ENCODE assay signal across 8 cellular contexts in genomic region chrX:152958047-152958446, GRCh38. TPM values are rescaled to one million over a fixed set of nuclear protein-coding genes. Genes with fewer than 3 reads are reported as not detected.
A peak's percentile ranks its signal among the peaks of the same experiment; 100 is the strongest.
DNase-seq lines count a peak whose midpoint lies in the region; ATAC-seq and TF ChIP-seq lines count a peak whose summit lies in the region.

No MANE protein-coding gene starts in this region.

- TF ChIP-seq CTCF in ascending aorta (IDR thresholded peaks at IDR 0.05), result no peak

- WGBS in neuronal stem cell (ENCODE audit: extremely low coverage in 2 of 2, insufficient read length in 2 of 2, insufficient replicate concordance in 1 of 2), 2 donors, result no CpG with 5 or more reads among the region's 5 CpGs

- H4K8ac ChIP-seq in neuronal stem cell (ENCODE audit: low read depth, low read length), result no peak overlapping the region

- no peak overlapping the region for H2BK12ac ChIP-seq in neuronal stem cell (ENCODE audit: low read length)

- H2AFZ ChIP-seq in neuronal stem cell (ENCODE audit: low read length), result peak overlapping the region; percentile 82

- no peaks in the 10 kb centered on the region for H3K36me3 ChIP-seq in CD8-positive, alpha-beta memory T cell (ENCODE audit: insufficient read depth, low read length)
- H3K36me3 ChIP-seq in ascending aorta (no peaks in the 10 kb centered on the region), neuronal stem cell (replicated peaks in 1 of 2; ENCODE audit: control insufficient read depth in 2 of 2, insufficient read depth in 2 of 2, low read length in 2 of 2) (no peaks in the 10 kb centered on the region)

- H3K27ac Mint-ChIP-seq in CD8-positive, alpha-beta memory T cell, result peak overlapping the region in 6 of 8 donors; percentile 57 to 95 (median 86)

- H3K4me1 ChIP-seq in CD8-positive, alpha-beta memory T cell (ENCODE audit: insufficient read depth, low read length), result peaks cover 4% of the 10 kb centered on the region
- H3K4me1 ChIP-seq in ascending aorta (no peaks in the 10 kb centered on the region), neuronal stem cell (ENCODE audit: control insufficient read depth in 2 of 2, insufficient read depth in 1 of 2, low read depth in 1 of 2, low read length in 2 of 2) (no peaks in the 10 kb centered on the region)

- H3K4me2 ChIP-seq in neuronal stem cell (ENCODE audit: insufficient read depth, low read length, poor library complexity, severe bottlenecking), result no peak overlapping the region

- H3K23ac ChIP-seq in neuronal stem cell (ENCODE audit: low read depth, low read length, poor library complexity), result no peak overlapping the region

- no peaks in the 10 kb centered on the region for H3K79me1 ChIP-seq in neuronal stem cell (ENCODE audit: low read depth, low read length)

- H3K27ac ChIP-seq in CD8-positive, alpha-beta memory T cell (ENCODE audit: low read depth, low read length), result peak overlapping the region; percentile 54
- H3K27ac ChIP-seq in ascending aorta (peak overlapping the region; percentile 40 to 54), neuronal stem cell (replicated peaks; ENCODE audit: low read length) (no peak overlapping the region)

- H3K9me3 Mint-ChIP-seq in CD8-positive, alpha-beta memory T cell, result no peaks in the 10 kb centered on the region

- H2BK5ac ChIP-seq in neuronal stem cell (ENCODE audit: low read length), result no peak overlapping the region

- H3K27me3 Mint-ChIP-seq in CD8-positive, alpha-beta memory T cell, result peaks cover 0 to 1% of the 10 kb centered on the region in 2 donors

- in situ Hi-C loops in KBM-7 (cut with MboI; ENCODE audit: low pct_unique_long_range_greater_than_20kb, low sequenced_read_pairs), result loop anchor here (25.0 kb wide), 1 partner anchor 704 kb away; the partner anchor contains the start of gene PNCK

- no peak for ATAC-seq in GM21737 (IDR thresholded peaks at IDR 0.05; ENCODE audit: unreplicated experiment)

- H3K4me3 Mint-ChIP-seq in CD8-positive, alpha-beta memory T cell, result peak overlapping the region; percentile 32 to 88 (median 53)

- no peak for DNase-seq in CD8-positive, alpha-beta memory T cell
- peak; percentile 56 for DNase-seq in KBM-7
- DNase-seq in ascending aorta (ENCODE audit: low spot score in 2 of 2), result no peak
- DNase-seq in neuronal stem cell (ENCODE audit: low spot score), result no peak
- no peak for DNase-seq in kidney glomerular epithelial cell (lab: John Stamatoyannopoulos, UW)
- DNase-seq in NCI-H2107 treated with DMSO at 0.1 percent for 48 hours (lab: John Stamatoyannopoulos, UW; ENCODE audit: unreplicated experiment), result no peak
- no peak for DNase-seq in D341Med (ENCODE audit: low spot score)

- POLR2A ChIA-PET in CD8-positive, alpha-beta memory T cell (lab: Charles Lee), result interaction anchor here (0.5 to 2.0 kb wide), 2 partner anchors 16 to 415 kb away, joined by 5 to 7 read pairs; no protein-coding TSS in a partner anchor

- no peak overlapping the region for H2BK15ac ChIP-seq in neuronal stem cell (ENCODE audit: low read length)

- no peaks in the 10 kb centered on the region for H3K9me3 ChIP-seq in CD8-positive, alpha-beta memory T cell (ENCODE audit: low read length)
- H3K9me3 ChIP-seq in ascending aorta (no peaks in the 10 kb centered on the region), neuronal stem cell (replicated peaks in 1 of 2; ENCODE audit: control insufficient read depth in 2 of 2, insufficient read depth in 1 of 2, low read depth in 1 of 2, low read length in 2 of 2) (no peaks in the 10 kb centered on the region)

- H3K4me3 ChIP-seq in CD8-positive, alpha-beta memory T cell (ENCODE audit: low read length), result no peak overlapping the region
- peak overlapping the region in 1 of 2 donors; percentile 29 for H3K4me3 ChIP-seq in ascending aorta
- no peak overlapping the region for H3K4me3 ChIP-seq in neuronal stem cell (ENCODE audit: low read length in 2 of 2)

- H3K18ac ChIP-seq in neuronal stem cell (ENCODE audit: low read length), result no peak overlapping the region

- CTCF ChIA-PET in CD8-positive, alpha-beta memory T cell (lab: Charles Lee), result interaction anchor here (1.0 to 3.4 kb wide), 4 partner anchors 10 to 549 kb away, joined by 3 to 19 read pairs (median 10); no protein-coding TSS in a partner anchor

- no peak overlapping the region for H3K9ac ChIP-seq in neuronal stem cell (ENCODE audit: low read depth, low read length, poor library complexity)

- H3K14ac ChIP-seq in neuronal stem cell (ENCODE audit: low read length), result no peak overlapping the region

- H4K91ac ChIP-seq in neuronal stem cell (ENCODE audit: low read depth, low read length, poor library complexity), result no peak overlapping the region

- peaks cover 3 to 17% (median 10%) of the 10 kb centered on the region in 3 donors for H3K4me1 Mint-ChIP-seq in CD8-positive, alpha-beta memory T cell

- H2AK5ac ChIP-seq in neuronal stem cell (ENCODE audit: low read depth, low read length), result no peak overlapping the region

- H3K4ac ChIP-seq in neuronal stem cell (ENCODE audit: low read length), result no peak overlapping the region

- no peak overlapping the region for H2BK120ac ChIP-seq in neuronal stem cell (ENCODE audit: low read depth, low read length)

- no peaks in the 10 kb centered on the region for H3K36me3 Mint-ChIP-seq in CD8-positive, alpha-beta memory T cell

- intact Hi-C loops in ascending aorta (cut with DNase I), result loop anchor here (2.0 to 5.0 kb wide), 3 partner anchors 15 to 994 kb away; no protein-coding TSS in a partner anchor

- no peaks in the 10 kb centered on the region for H3K27me3 ChIP-seq in CD8-positive, alpha-beta memory T cell (ENCODE audit: insufficient read depth, low read length, poor library complexity, severe bottlenecking)
- H3K27me3 ChIP-seq in ascending aorta, result no peaks in the 10 kb centered on the region
- H3K27me3 ChIP-seq in neuronal stem cell (ENCODE audit: control insufficient read depth in 3 of 3, insufficient read depth in 3 of 3, low read depth in 1 of 3, low read length in 3 of 3), result peaks cover 0 to 18% (median 0%) of the 10 kb centered on the region in 3 experiments

RNA-seq across cellular contexts. Expression of gene PNMA5, which starts 35.9 kb away (rescaled TPM):
- not detected for total RNA-seq in CD8-positive, alpha-beta memory T cell
- not detected for polyA plus RNA-seq in CD8-positive, alpha-beta memory T cell
- not detected for total RNA-seq in ascending aorta
- polyA plus RNA-seq in neuronal stem cell (2013, experiment 1 of 2), result 0.01 TPM
- polyA plus RNA-seq in neuronal stem cell (2013, experiment 2 of 2), result 0.03 TPM
